10 cellular contexts compared by ENCODE assay signal in the genomic region with DNA sequence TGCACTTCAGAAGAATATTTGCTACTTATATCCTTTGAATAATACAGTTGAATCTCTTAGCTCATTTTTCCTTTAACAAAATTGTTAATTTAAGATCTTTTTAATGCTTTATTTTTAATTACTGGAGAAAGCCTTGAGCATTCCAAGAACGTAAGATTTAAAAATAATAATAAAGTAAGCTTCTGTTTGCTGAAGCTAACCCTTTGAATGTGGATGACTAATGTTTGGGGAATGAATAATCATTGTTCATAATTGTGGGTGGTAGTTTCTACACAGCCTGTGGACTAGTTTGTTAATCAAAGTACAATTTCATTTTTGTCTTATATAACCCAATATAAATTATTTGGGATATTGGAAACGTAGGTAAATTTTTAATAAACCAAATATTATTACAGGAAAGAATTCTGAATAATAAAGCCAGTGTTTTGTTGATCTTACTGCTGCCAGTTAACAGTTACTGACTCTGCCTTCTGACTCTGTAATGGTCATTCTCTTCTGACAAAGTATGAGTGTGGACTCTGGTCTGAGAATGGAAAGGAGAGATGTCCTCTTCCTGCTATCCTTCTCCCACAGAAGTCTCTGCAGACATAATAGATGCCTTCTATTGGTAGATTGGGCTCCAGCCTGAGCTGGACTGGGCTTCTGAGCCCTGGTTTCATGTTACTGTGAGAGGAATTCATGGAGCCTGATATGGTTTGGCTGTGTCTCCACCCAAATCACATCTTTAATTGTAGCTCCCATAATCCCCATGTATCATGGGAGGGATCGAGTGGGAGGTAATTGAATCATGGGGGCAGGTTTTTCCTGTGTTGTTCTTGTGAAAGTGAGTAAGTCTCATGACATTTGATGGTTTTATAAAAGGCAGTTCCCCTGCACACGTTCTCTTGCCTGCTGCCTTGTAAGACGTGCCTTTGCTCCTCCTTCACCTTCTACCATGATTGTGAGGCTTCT.
A peak's percentile ranks its signal among the peaks of the same experiment; 100 is the strongest.
DNase-seq lines count a peak whose midpoint lies in the region; ATAC-seq and TF ChIP-seq lines count a peak whose summit lies in the region.
"Had no signal": no experiment of that assay in that cellular context is flagged by ENCODE, and none has a peak within 500 bp of the region (broad histone marks: within the 10 kb centered on the region; RNA-seq: fewer than 3 reads in every experiment).

No MANE protein-coding gene starts in this region.

- H3K9me3 ChIP-seq in HEK293 (ENCODE audit: control insufficient read depth, insufficient read depth, low read depth, low read length) (no peaks in the 10 kb centered on the region), adipocyte (ENCODE audit: control insufficient read depth, low read length) (no peaks in the 10 kb centered on the region)
- H3K9me3 ChIP-seq: heart right ventricle, upper lobe of right lung had no signal

- H3K36me3 ChIP-seq in HEK293 (ENCODE audit: control insufficient read depth in 2 of 2, insufficient read depth in 1 of 2, low read length in 2 of 2) (no peaks in the 10 kb centered on the region), adipocyte (ENCODE audit: control insufficient read depth, insufficient read depth, low read length, severe bottlenecking) (no peaks in the 10 kb centered on the region)
- H3K36me3 ChIP-seq: heart right ventricle, upper lobe of right lung had no signal

- H3K4me1 ChIP-seq in HEK293 (ENCODE audit: control insufficient read depth, insufficient read depth, low read length) (no peaks in the 10 kb centered on the region), adipocyte (ENCODE audit: control insufficient read depth, insufficient read depth, low read length) (peaks cover 20% of the 10 kb centered on the region)
- H3K4me1 ChIP-seq: heart right ventricle, upper lobe of right lung had no signal

- ATAC-seq in GM18519 (IDR thresholded peaks at IDR 0.05; ENCODE audit: low FRiP score, unreplicated experiment): no peak
- ATAC-seq: upper lobe of right lung had no signal

- TF ChIP-seq CTCF in AG10803 (conservative IDR thresholded peaks at IDR 0.05; ENCODE audit: low read length) (no peak), HEK293 (tag by site-specific recombination; IDR thresholded peaks at IDR 0.05) (no peak)

- H3K4me3 ChIP-seq in AG10803 (ENCODE audit: low read length) (no peak overlapping the region), HEK293 (ENCODE audit: low read depth, low read length) (no peak overlapping the region), adipocyte (ENCODE audit: low read length) (peak overlapping the region; percentile 11)
- H3K4me3 ChIP-seq: heart right ventricle, upper lobe of right lung had no signal

- no peaks in the 10 kb centered on the region for H3K27me3 ChIP-seq in adipocyte (replicated peaks; ENCODE audit: control insufficient read depth, insufficient read depth, low read length)
- H3K27me3 ChIP-seq: heart right ventricle, upper lobe of right lung had no signal

- peak; percentile 23 for DNase-seq in AG10803 (ENCODE audit: low read depth)
- peak; percentile 45 for DNase-seq in adipocyte (ENCODE audit: low read depth)
- peak; percentile 80 for DNase-seq in iris pigment epithelial cell (ENCODE audit: low read depth)
- no peak for DNase-seq in UCSD-AML1 (lab: John Stamatoyannopoulos, UW; ENCODE audit: unreplicated experiment)
- no peak for DNase-seq in activated gamma-delta T cell treated with Interleukin-2 at 50 U/mL for 16 hours
- no peak for DNase-seq in NCI-H2081 treated with DMSO at 0.1 percent for 48 hours (lab: John Stamatoyannopoulos, UW)
- DNase-seq: heart right ventricle, upper lobe of right lung had no signal

- POLR2A ChIA-PET in HEK293 (lab: Yijun Ruan, JAX): no interaction called here

- no peak overlapping the region for H3K27ac ChIP-seq in HEK293 (ENCODE audit: extremely low read depth, low read depth, low read length)
- H3K27ac ChIP-seq: heart right ventricle, upper lobe of right lung had no signal

- H3K9ac ChIP-seq in adipocyte (ENCODE audit: low read length): no peak overlapping the region

- CTCF ChIA-PET in HEK293 (lab: Yijun Ruan, JAX): no interaction called here

TF ChIP-seq in HEK293, 187 proteins besides CTCF, POLR2A, EP300 and RAD21:
- TF ChIP-seq ZNF24 (tag by site-specific recombination; IDR thresholded peaks at IDR 0.05) (no peak), ZNF37A (tag by site-specific recombination; IDR thresholded peaks at IDR 0.05) (no peak), SETDB1 (IDR thresholded peaks at IDR 0.05; ENCODE audit: insufficient read length, low read length) (peak; percentile 50)
TF ChIP-seq in HEK293: peak in this region for 1.

Comparison
In these comparisons a context has a peak if more than half of its experiments do, and no peak if none do; other contexts are left out.
1. DNase-seq: peak in AG10803 (single experiment), adipocyte (single experiment) and iris pigment epithelial cell (single experiment); none in UCSD-AML1 (single experiment), activated gamma-delta T cell treated with Interleukin-2 at 50 U/mL for 16 hours (single experiment) and NCI-H2081 treated with DMSO at 0.1 percent for 48 hours (single experiment).